Comparison of ENCODE assay signal across 6 cellular contexts in the genomic region with DNA sequence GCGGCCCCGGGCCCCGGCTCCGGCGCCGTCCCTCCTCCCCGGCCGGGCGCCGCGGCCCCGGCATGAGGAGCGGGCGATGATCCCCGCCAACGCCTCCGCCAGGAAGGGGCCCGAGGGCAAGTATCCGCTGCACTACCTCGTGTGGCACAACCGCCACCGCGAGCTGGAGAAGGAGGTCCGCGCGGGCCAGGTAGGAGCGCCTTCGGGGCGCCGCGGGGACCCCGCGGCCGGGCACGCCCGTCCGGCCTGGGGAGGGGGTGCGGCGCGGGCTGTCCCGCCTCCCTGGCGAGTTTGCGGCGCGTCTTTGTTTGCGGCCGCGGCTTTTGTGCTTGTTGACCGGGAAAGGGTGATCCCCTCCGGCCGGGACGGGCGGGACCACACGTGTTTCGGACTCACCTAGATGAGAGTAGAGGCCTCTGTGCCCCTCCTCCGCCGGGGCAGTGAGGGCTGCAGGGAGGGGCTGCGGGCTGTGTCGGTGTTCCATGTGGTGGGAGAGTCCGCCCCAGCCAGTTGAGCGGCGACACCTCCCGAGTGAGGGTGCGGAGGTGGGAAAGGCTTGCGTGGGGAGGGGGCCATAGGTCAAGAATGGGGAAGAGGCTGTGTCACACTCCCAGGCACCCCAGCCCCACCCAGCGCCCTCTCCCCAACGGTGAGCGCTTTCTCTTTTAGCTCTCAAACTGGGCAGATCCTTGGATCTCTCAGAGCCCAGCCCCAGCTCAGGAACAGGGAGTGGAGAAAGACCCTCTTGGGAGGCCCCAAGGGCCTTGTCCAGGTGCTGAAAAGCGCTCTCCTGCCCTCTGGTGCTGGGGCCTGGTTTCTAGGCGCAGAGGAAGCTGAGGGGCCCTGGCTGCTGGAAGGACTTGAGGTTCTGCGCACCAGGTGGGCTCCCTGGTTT. TPM values are rescaled to one million over a fixed set of nuclear protein-coding genes. Genes with fewer than 3 reads are reported as not detected.
DNase-seq lines count a peak whose midpoint lies in the region; ATAC-seq lines count a peak whose summit lies in the region.

No MANE protein-coding gene starts in this region.

- no peaks in the 10 kb centered on the region for H3K9me3 ChIP-seq in ES-I3 (ENCODE audit: control insufficient read depth, insufficient read depth, low read length)
- H3K9me3 ChIP-seq in effector memory CD4-positive, alpha-beta T cell (ENCODE audit: control insufficient read depth, low read length), result no peaks in the 10 kb centered on the region

- H3K36me3 ChIP-seq in ES-I3 (ENCODE audit: insufficient read depth, low read length), result no peaks in the 10 kb centered on the region
- H3K36me3 ChIP-seq in effector memory CD4-positive, alpha-beta T cell (ENCODE audit: control insufficient read depth, insufficient read depth, low read length), result no peaks in the 10 kb centered on the region

- H3K27me3 ChIP-seq in effector memory CD4-positive, alpha-beta T cell (replicated peaks; ENCODE audit: control insufficient read depth, insufficient read depth, low read length, poor library complexity, severe bottlenecking), result no peaks in the 10 kb centered on the region

- DNase-seq in NCI-H510A treated with DMSO at 0.1 percent for 48 hours (lab: John Stamatoyannopoulos, UW), result peak; percentile 30
- DNase-seq in effector memory CD4-positive, alpha-beta T cell, result no peak
- DNase-seq in sciatic nerve (ENCODE audit: low spot score), result peak; percentile 65
- DNase-seq in inferior parietal cortex (ENCODE audit: extremely low spot score), result no peak

- intact Hi-C loops in sciatic nerve (cut with DNase I), result no loop called here

- ATAC-seq in sciatic nerve (no peak), GM19395 (IDR thresholded peaks at IDR 0.05; ENCODE audit: unreplicated experiment) (no peak)

- peaks cover 10% of the 10 kb centered on the region for H3K4me1 ChIP-seq in ES-I3 (ENCODE audit: insufficient read depth, low read length)
- H3K4me1 ChIP-seq in effector memory CD4-positive, alpha-beta T cell (ENCODE audit: control insufficient read depth, insufficient read depth, low read length, poor library complexity, severe bottlenecking), result peaks cover 34% of the 10 kb centered on the region

- H3K27ac ChIP-seq in effector memory CD4-positive, alpha-beta T cell (ENCODE audit: insufficient read depth, low read length, poor library complexity, severe bottlenecking), result no peak overlapping the region

- H3K9ac ChIP-seq in ES-I3 (ENCODE audit: low read depth, low read length), result peak overlapping the region; percentile 61; the same call in 1 of the 2 replicates

- H3K4me3 ChIP-seq in effector memory CD4-positive, alpha-beta T cell (ENCODE audit: insufficient read depth, low read depth, low read length, poor library complexity, severe bottlenecking), result peak overlapping the region; percentile 52

RNA-seq across cellular contexts. Expression of a gene that starts 0.9 kb away (rescaled TPM):
- total RNA-seq in sciatic nerve, result 22.4 TPM

RNA-seq across cellular contexts. Expression of a gene that starts 4.3 kb away (rescaled TPM):
- total RNA-seq in sciatic nerve, result 93.8 TPM

RNA-seq across cellular contexts. Expression of a gene that starts 25.3 kb away (rescaled TPM):
- total RNA-seq in sciatic nerve, result 39.9 TPM

RNA-seq across cellular contexts. Expression of a gene that starts 27.0 kb away (rescaled TPM):
- total RNA-seq in sciatic nerve, result 11.1 TPM

RNA-seq across cellular contexts. Expression of a gene that starts 28.9 kb away (rescaled TPM):
- total RNA-seq in sciatic nerve, result 21.5 TPM

Comparison
In these comparisons a context has a peak if more than half of its experiments do, and no peak if none do; other contexts are left out.
1. DNase-seq: peak in NCI-H510A treated with DMSO at 0.1 percent for 48 hours (single experiment) and sciatic nerve (single experiment); none in effector memory CD4-positive, alpha-beta T cell (0 of 3) and inferior parietal cortex (single experiment).